In the genomic region with DNA sequence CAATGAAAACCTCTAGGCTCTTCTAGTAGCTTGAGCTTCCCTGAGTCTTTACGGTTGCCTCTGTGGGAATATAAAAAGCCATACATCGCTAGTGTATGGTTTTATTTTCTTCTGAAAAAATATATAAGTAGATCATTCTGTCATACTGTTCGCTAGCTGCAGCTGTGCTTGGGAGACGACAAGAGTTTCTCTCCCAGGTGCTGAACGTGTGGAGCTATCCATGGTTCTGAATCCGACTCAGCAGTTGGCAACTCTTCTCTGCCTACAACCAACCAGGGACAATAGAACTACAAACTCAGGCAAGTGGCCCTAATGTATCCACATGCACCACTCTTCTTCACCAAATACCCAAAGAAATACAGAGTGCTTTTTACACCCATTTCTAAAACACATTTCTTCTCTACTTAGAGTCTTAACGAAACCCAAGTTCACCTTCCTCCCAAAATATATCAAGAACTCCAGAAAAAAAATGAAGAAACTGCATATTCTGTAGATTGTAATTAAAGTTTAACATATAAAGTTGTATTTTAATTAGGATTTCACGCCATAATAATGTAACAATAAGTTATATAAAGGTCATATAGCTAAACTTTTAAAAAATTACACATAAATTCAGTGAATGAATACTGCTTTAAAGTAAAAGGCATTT, we compare ENCODE assay signal across 1 cellular context.
A peak's percentile ranks its signal among the peaks of the same experiment; 100 is the strongest.
TF ChIP-seq lines count a peak whose summit lies in the region.

No MANE protein-coding gene starts in this region.

TF ChIP-seq in HepG2, 621 proteins besides CTCF, POLR2A, EP300 and RAD21 (continued from another document and continues in another):
- TF ChIP-seq, protein P1, sequence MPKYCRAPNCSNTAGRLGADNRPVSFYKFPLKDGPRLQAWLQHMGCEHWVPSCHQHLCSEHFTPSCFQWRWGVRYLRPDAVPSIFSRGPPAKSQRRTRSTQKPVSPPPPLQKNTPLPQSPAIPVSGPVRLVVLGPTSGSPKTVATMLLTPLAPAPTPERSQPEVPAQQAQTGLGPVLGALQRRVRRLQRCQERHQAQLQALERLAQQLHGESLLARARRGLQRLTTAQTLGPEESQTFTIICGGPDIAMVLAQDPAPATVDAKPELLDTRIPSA (CRISPR knock-in tag; IDR thresholded peaks at IDR 0.05; ENCODE audit: borderline replicate concordance), result peak; percentile 97
- TF ChIP-seq IRX3 (CRISPR knock-in tag; IDR thresholded peaks at IDR 0.05; ENCODE audit: borderline replicate concordance, low read depth), result peak; percentile 100
- TF ChIP-seq ZNF678 (CRISPR knock-in tag; IDR thresholded peaks at IDR 0.05), result peak; percentile 100
- no peak for TF ChIP-seq ZNF713 (CRISPR knock-in tag; IDR thresholded peaks at IDR 0.05)
- TF ChIP-seq ZKSCAN5 (CRISPR knock-in tag; IDR thresholded peaks at IDR 0.05), result peak; percentile 93
- no peak for TF ChIP-seq IKZF1 (IDR thresholded peaks at IDR 0.05)
- TF ChIP-seq KLF9 (CRISPR knock-in tag; IDR thresholded peaks at IDR 0.05; ENCODE audit: low read depth), result peak; percentile 99
- TF ChIP-seq ZNF274 (CRISPR knock-in tag; IDR thresholded peaks at IDR 0.05), result peak; percentile 97
- peak; percentile 99 for TF ChIP-seq ZNF30 (CRISPR knock-in tag; IDR thresholded peaks at IDR 0.05)
- TF ChIP-seq ZNF670 (CRISPR knock-in tag; IDR thresholded peaks at IDR 0.05; ENCODE audit: borderline replicate concordance), result peak; percentile 98
- peak; percentile 100 for TF ChIP-seq KLF11 (CRISPR knock-in tag; IDR thresholded peaks at IDR 0.05)
- TF ChIP-seq ZNF484 (CRISPR knock-in tag; IDR thresholded peaks at IDR 0.05; ENCODE audit: borderline replicate concordance, low read depth), result peak; percentile 98; the same call in 1 of the 2 replicates
- peak; percentile 97 for TF ChIP-seq ZNF746 (CRISPR knock-in tag; IDR thresholded peaks at IDR 0.05)
- TF ChIP-seq, protein P2, sequence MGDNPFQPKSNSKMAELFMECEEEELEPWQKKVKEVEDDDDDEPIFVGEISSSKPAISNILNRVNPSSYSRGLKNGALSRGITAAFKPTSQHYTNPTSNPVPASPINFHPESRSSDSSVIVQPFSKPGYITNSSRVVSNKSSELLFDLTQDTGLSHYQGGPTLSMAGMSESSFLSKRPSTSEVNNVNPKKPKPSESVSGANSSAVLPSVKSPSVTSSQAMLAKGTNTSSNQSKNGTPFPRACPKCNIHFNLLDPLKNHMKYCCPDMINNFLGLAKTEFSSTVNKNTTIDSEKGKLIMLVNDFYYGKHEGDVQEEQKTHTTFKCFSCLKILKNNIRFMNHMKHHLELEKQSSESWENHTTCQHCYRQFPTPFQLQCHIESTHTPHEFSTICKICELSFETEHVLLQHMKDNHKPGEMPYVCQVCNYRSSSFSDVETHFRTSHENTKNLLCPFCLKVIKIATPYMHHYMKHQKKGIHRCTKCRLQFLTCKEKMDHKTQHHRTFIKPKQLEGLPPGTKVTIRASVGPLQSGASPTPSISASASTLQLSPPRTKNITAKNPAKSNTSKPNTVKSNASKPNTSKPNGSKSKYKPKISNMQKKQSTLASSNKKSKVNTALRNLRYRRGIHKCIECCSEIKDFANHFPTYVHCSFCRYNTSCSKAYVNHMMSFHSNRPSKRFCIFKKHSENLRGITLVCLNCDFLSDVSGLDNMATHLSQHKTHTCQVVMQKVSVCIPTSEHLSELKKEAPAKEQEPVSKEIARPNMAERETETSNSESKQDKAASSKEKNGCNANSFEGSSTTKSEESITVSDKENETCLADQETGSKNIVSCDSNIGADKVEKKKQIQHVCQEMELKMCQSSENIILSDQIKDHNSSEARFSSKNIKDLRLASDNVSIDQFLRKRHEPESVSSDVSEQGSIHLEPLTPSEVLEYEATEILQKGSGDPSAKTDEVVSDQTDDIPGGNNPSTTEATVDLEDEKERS (CRISPR knock-in tag; IDR thresholded peaks at IDR 0.05), result peak; percentile 99
- TF ChIP-seq, protein P3, sequence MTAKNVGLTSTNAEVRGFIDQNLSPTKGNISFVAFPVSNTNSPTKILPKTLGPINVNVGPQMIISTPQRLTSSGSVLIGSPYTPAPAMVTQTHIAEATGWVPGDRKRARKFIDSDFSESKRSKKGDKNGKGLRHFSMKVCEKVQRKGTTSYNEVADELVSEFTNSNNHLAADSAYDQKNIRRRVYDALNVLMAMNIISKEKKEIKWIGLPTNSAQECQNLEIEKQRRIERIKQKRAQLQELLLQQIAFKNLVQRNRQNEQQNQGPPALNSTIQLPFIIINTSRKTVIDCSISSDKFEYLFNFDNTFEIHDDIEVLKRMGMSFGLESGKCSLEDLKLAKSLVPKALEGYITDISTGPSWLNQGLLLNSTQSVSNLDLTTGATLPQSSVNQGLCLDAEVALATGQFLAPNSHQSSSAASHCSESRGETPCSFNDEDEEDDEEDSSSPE (CRISPR knock-in tag; IDR thresholded peaks at IDR 0.05), result peak; percentile 86
- TF ChIP-seq ZNF850 (CRISPR knock-in tag; conservative IDR thresholded peaks at IDR 0.05), result peak; percentile 98
- TF ChIP-seq MAZ (IDR thresholded peaks at IDR 0.05; ENCODE audit: borderline replicate concordance, low read depth, low read length), result no peak
- peak; percentile 98 for TF ChIP-seq MAZ (CRISPR knock-in tag; IDR thresholded peaks at IDR 0.05; ENCODE audit: low read depth)
- no peak for TF ChIP-seq RBM39 (IDR thresholded peaks at IDR 0.05; ENCODE audit: low read depth, low read length, poor library complexity, severe bottlenecking)
- TF ChIP-seq AKAP8 (CRISPR knock-in tag; IDR thresholded peaks at IDR 0.05), result peak; percentile 86
- no peak; the same call in 1 of the 2 replicates for TF ChIP-seq ZNF460 (CRISPR knock-in tag; IDR thresholded peaks at IDR 0.05; ENCODE audit: borderline replicate concordance)
- TF ChIP-seq ZNF282 (IDR thresholded peaks at IDR 0.05; ENCODE audit: partially characterized antibody), result no peak
- peak; percentile 100 for TF ChIP-seq CBX5 (CRISPR knock-in tag; IDR thresholded peaks at IDR 0.05; ENCODE audit: borderline replicate concordance)
- TF ChIP-seq REPIN1 (CRISPR knock-in tag; IDR thresholded peaks at IDR 0.05; ENCODE audit: borderline replicate concordance, low read depth), result peak; percentile 96
- TF ChIP-seq ZNF225 (CRISPR knock-in tag; IDR thresholded peaks at IDR 0.05), result peak; percentile 99; the same call in 1 of the 2 replicates
- no peak for TF ChIP-seq XRCC5 (optimal IDR thresholded peaks at IDR 0.05; ENCODE audit: low read length)
- TF ChIP-seq RXRA (CRISPR knock-in tag; IDR thresholded peaks at IDR 0.05), result no peak; the same call in 1 of the 2 replicates
- TF ChIP-seq ZFP62 (CRISPR knock-in tag; IDR thresholded peaks at IDR 0.05), result no peak
- no peak for TF ChIP-seq RFX5 (IDR thresholded peaks at IDR 0.05; ENCODE audit: low read depth, low read length)
- TF ChIP-seq ZNF768 (CRISPR knock-in tag; IDR thresholded peaks at IDR 0.05), result peak; percentile 50; the same call in 1 of the 2 replicates
- peak; percentile 92 for TF ChIP-seq HHEX (CRISPR knock-in tag; IDR thresholded peaks at IDR 0.05)
- TF ChIP-seq IRF2 (CRISPR knock-in tag; IDR thresholded peaks at IDR 0.05), result peak; percentile 99
- peak; percentile 95; the same call in 1 of the 2 replicates for TF ChIP-seq NFKB2 (CRISPR knock-in tag; IDR thresholded peaks at IDR 0.05; ENCODE audit: borderline replicate concordance)
- no peak; the same call in 1 of the 2 replicates for TF ChIP-seq ZNF10 (CRISPR knock-in tag; IDR thresholded peaks at IDR 0.05; ENCODE audit: borderline replicate concordance, low read depth)
- TF ChIP-seq ZNF546 (CRISPR knock-in tag; conservative IDR thresholded peaks at IDR 0.05), result peak; percentile 99
- TF ChIP-seq, protein P4, sequence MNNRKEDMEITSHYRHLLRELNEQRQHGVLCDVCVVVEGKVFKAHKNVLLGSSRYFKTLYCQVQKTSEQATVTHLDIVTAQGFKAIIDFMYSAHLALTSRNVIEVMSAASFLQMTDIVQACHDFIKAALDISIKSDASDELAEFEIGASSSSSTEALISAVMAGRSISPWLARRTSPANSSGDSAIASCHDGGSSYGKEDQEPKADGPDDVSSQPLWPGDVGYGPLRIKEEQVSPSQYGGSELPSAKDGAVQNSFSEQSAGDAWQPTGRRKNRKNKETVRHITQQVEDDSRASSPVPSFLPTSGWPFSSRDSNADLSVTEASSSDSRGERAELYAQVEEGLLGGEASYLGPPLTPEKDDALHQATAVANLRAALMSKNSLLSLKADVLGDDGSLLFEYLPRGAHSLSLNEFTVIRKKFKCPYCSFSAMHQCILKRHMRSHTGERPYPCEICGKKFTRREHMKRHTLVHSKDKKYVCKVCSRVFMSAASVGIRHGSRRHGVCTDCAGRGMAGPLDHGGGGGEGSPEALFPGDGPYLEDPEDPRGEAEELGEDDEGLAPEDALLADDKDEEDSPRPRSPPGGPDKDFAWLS (CRISPR knock-in tag; IDR thresholded peaks at IDR 0.05; ENCODE audit: borderline replicate concordance), result no peak
- TF ChIP-seq, protein P5, sequence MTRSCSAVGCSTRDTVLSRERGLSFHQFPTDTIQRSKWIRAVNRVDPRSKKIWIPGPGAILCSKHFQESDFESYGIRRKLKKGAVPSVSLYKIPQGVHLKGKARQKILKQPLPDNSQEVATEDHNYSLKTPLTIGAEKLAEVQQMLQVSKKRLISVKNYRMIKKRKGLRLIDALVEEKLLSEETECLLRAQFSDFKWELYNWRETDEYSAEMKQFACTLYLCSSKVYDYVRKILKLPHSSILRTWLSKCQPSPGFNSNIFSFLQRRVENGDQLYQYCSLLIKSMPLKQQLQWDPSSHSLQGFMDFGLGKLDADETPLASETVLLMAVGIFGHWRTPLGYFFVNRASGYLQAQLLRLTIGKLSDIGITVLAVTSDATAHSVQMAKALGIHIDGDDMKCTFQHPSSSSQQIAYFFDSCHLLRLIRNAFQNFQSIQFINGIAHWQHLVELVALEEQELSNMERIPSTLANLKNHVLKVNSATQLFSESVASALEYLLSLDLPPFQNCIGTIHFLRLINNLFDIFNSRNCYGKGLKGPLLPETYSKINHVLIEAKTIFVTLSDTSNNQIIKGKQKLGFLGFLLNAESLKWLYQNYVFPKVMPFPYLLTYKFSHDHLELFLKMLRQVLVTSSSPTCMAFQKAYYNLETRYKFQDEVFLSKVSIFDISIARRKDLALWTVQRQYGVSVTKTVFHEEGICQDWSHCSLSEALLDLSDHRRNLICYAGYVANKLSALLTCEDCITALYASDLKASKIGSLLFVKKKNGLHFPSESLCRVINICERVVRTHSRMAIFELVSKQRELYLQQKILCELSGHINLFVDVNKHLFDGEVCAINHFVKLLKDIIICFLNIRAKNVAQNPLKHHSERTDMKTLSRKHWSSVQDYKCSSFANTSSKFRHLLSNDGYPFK (CRISPR knock-in tag; IDR thresholded peaks at IDR 0.05; ENCODE audit: borderline replicate concordance), result peak; percentile 52; the same call in 1 of the 2 replicates
- peak; percentile 91 for TF ChIP-seq SOX5 (CRISPR knock-in tag; IDR thresholded peaks at IDR 0.05; ENCODE audit: borderline replicate concordance)
- no peak for TF ChIP-seq GATA4 (IDR thresholded peaks at IDR 0.05; ENCODE audit: borderline replicate concordance, low read depth)
- peak; percentile 89 for TF ChIP-seq ZFY (CRISPR knock-in tag; IDR thresholded peaks at IDR 0.05)
- TF ChIP-seq ZNF724P (CRISPR knock-in tag; IDR thresholded peaks at IDR 0.05; ENCODE audit: borderline replicate concordance), result peak; percentile 97
- TF ChIP-seq, protein P6, sequence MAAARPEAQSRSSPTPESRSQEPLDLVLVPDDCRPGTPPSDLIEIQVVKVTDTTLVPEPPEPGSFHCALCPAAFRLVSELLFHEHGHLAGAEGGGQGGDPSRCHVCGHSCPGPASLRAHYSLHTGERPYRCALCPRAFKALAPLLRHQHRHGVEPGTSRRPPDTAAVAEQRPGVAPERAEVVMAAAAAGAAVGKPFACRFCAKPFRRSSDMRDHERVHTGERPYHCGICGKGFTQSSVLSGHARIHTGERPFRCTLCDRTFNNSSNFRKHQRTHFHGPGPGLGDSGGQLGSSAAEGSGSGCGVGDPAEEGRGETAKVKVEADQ (CRISPR knock-in tag; IDR thresholded peaks at IDR 0.05; ENCODE audit: borderline replicate concordance), result peak; percentile 99
- TF ChIP-seq, protein P7, sequence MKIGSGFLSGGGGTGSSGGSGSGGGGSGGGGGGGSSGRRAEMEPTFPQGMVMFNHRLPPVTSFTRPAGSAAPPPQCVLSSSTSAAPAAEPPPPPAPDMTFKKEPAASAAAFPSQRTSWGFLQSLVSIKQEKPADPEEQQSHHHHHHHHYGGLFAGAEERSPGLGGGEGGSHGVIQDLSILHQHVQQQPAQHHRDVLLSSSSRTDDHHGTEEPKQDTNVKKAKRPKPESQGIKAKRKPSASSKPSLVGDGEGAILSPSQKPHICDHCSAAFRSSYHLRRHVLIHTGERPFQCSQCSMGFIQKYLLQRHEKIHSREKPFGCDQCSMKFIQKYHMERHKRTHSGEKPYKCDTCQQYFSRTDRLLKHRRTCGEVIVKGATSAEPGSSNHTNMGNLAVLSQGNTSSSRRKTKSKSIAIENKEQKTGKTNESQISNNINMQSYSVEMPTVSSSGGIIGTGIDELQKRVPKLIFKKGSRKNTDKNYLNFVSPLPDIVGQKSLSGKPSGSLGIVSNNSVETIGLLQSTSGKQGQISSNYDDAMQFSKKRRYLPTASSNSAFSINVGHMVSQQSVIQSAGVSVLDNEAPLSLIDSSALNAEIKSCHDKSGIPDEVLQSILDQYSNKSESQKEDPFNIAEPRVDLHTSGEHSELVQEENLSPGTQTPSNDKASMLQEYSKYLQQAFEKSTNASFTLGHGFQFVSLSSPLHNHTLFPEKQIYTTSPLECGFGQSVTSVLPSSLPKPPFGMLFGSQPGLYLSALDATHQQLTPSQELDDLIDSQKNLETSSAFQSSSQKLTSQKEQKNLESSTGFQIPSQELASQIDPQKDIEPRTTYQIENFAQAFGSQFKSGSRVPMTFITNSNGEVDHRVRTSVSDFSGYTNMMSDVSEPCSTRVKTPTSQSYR (CRISPR knock-in tag; IDR thresholded peaks at IDR 0.05; ENCODE audit: borderline replicate concordance), result peak; percentile 96
- TF ChIP-seq SRSF4 (IDR thresholded peaks at IDR 0.05; ENCODE audit: low read depth, low read length, poor library complexity, severe bottlenecking), result no peak
- TF ChIP-seq, protein P8, sequence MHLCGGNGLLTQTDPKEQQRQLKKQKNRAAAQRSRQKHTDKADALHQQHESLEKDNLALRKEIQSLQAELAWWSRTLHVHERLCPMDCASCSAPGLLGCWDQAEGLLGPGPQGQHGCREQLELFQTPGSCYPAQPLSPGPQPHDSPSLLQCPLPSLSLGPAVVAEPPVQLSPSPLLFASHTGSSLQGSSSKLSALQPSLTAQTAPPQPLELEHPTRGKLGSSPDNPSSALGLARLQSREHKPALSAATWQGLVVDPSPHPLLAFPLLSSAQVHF (CRISPR knock-in tag; IDR thresholded peaks at IDR 0.05), result peak; percentile 98
- TF ChIP-seq, protein P9, sequence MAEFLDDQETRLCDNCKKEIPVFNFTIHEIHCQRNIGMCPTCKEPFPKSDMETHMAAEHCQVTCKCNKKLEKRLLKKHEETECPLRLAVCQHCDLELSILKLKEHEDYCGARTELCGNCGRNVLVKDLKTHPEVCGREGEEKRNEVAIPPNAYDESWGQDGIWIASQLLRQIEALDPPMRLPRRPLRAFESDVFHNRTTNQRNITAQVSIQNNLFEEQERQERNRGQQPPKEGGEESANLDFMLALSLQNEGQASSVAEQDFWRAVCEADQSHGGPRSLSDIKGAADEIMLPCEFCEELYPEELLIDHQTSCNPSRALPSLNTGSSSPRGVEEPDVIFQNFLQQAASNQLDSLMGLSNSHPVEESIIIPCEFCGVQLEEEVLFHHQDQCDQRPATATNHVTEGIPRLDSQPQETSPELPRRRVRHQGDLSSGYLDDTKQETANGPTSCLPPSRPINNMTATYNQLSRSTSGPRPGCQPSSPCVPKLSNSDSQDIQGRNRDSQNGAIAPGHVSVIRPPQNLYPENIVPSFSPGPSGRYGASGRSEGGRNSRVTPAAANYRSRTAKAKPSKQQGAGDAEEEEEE (CRISPR knock-in tag; IDR thresholded peaks at IDR 0.05; ENCODE audit: borderline replicate concordance), result peak; percentile 98
- TF ChIP-seq NFYB (CRISPR knock-in tag; IDR thresholded peaks at IDR 0.05), result peak; percentile 74
- TF ChIP-seq SIN3A (IDR thresholded peaks at IDR 0.05; ENCODE audit: borderline replicate concordance, low read depth, low read length), result peak; percentile 94
